Comparison of ENCODE assay signal across 8 cellular contexts in the genomic region with DNA sequence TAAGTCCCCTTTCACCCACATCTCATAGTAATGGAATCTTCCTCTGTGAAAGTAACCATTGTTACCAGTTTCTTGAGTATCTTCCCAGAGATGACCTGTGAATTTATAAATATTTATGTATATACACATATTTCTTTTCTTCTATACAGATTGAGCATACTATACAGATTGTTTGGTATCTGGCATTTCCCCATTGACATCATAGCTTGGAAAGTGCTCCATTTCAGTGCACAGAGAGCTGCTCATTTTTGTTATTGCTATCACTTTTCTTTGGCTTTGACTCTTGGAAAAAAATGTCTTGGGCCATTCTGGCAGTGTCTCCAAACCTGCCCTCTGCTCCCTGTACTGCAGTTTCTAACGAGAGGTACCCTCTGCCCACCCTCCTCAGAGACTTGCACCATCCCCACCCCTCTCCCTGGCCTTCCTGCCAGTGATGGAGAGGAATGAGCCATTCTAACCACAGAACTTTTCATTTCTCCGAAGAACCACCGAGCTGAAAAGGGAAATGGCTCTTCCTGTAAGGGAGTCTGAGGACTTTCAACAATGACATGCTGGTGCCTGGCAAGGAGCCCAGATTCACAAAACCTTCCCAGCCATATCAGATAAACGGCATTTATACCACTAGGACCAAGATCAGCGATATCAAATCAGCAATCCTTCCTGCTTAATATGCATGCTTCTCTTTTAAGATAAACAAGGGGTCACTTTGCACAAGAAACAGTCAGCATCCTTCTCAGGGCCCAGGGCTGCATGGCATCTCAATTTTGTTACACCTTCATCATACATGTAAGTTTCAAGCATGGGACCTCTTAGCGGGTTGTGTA. TPM values are rescaled to one million over a fixed set of nuclear protein-coding genes. Genes with fewer than 3 reads are reported as not detected.
DNase-seq lines count a peak whose midpoint lies in the region; ATAC-seq and TF ChIP-seq lines count a peak whose summit lies in the region.

No MANE protein-coding gene starts in this region.

- peak overlapping the region; percentile 58 for H3K4me3 Mint-ChIP-seq in activated T-helper 17 cell treated with anti-CD3 and anti-CD28 coated beads, Interleukin-2, amount 50 U/mL, for 72 hours
- no peak overlapping the region for H3K4me3 Mint-ChIP-seq in endodermal cell

- no peaks in the 10 kb centered on the region for H3K9me3 Mint-ChIP-seq in activated T-helper 17 cell treated with anti-CD3 and anti-CD28 coated beads, Interleukin-2, amount 50 U/mL, for 72 hours
- H3K9me3 Mint-ChIP-seq in endodermal cell: no peaks in the 10 kb centered on the region

- H3K36me3 ChIP-seq in endodermal cell (ENCODE audit: control insufficient read depth, insufficient read depth, low read length): no peaks in the 10 kb centered on the region
- H3K36me3 ChIP-seq in esophagus muscularis mucosa: no peaks in the 10 kb centered on the region

- no peak for TF ChIP-seq POLR2A in esophagus muscularis mucosa (IDR thresholded peaks at IDR 0.05; ENCODE audit: low read depth)

- H3K36me3 Mint-ChIP-seq in activated T-helper 17 cell treated with anti-CD3 and anti-CD28 coated beads, Interleukin-2, amount 50 U/mL, for 72 hours (ENCODE audit: low read depth): no peaks in the 10 kb centered on the region
- no peaks in the 10 kb centered on the region for H3K36me3 Mint-ChIP-seq in endodermal cell (ENCODE audit: low read depth)

- intact Hi-C loops in esophagus muscularis mucosa (cut with DNase I): no loop called here

- TF ChIP-seq EP300 in esophagus muscularis mucosa (IDR thresholded peaks at IDR 0.05): no peak

- H3K4me1 ChIP-seq in endodermal cell (ENCODE audit: control insufficient read depth, insufficient read depth, low read length): no peaks in the 10 kb centered on the region
- peaks cover 4 to 14% (median 9%) of the 10 kb centered on the region in 4 donors for H3K4me1 ChIP-seq in esophagus muscularis mucosa

- H3K4me1 Mint-ChIP-seq in activated T-helper 17 cell treated with anti-CD3 and anti-CD28 coated beads, Interleukin-2, amount 50 U/mL, for 72 hours: peaks cover 21% of the 10 kb centered on the region
- H3K4me1 Mint-ChIP-seq in endodermal cell: peaks cover 6% of the 10 kb centered on the region

- no peak overlapping the region for H3K4me3 ChIP-seq in AG10803 (ENCODE audit: low read length)
- no peak overlapping the region for H3K4me3 ChIP-seq in endodermal cell (ENCODE audit: low read length)
- no peak overlapping the region for H3K4me3 ChIP-seq in esophagus muscularis mucosa

- no peak overlapping the region for H3K27ac ChIP-seq in endodermal cell (ENCODE audit: low read depth, low read length)
- peak overlapping the region in 1 of 4 donors; percentile 24 for H3K27ac ChIP-seq in esophagus muscularis mucosa (replicated peaks in 1 of 4)

- DNase-seq in AG10803 (ENCODE audit: low read depth) (peak; percentile 23), NCI-H2171 (lab: John Stamatoyannopoulos, UW) (peak; percentile 5), kidney tubule cell (ENCODE audit: low spot score) (peak; percentile 91), endodermal cell (no peak), NCI-H187 treated with DMSO at 0.1 percent for 48 hours (lab: John Stamatoyannopoulos, UW) (no peak), esophagus muscularis mucosa (ENCODE audit: extremely low spot score) (no peak)

- H3K9ac ChIP-seq in endodermal cell (ENCODE audit: extremely low read depth, low read length, poor library complexity, severe bottlenecking): no peak overlapping the region

- 80 to 82% methylated on average over 5 to 6 of the region's 6 CpGs for WGBS in endodermal cell (ENCODE audit: insufficient coverage in 1 of 2, insufficient read length in 1 of 2), 2 experiments
- 28% methylated on average over 6 of the region's 6 CpGs for whole genome bisulfite sequencing in esophagus muscularis mucosa

- ATAC-seq in GM21360 (IDR thresholded peaks at IDR 0.05; ENCODE audit: unreplicated experiment): peak; percentile 70
- peak; percentile 77 for ATAC-seq in activated T-helper 17 cell treated with anti-CD3 and anti-CD28 coated beads, Interleukin-2, amount 50 U/mL, for 72 hours (replicated peaks)

- H3K27me3 ChIP-seq in endodermal cell (ENCODE audit: control insufficient read depth, insufficient read depth, low read length, poor library complexity, severe bottlenecking) (no peaks in the 10 kb centered on the region), esophagus muscularis mucosa (peaks cover 0 to 14% (median 0%) of the 10 kb centered on the region in 4 donors)

- H3K27me3 Mint-ChIP-seq in activated T-helper 17 cell treated with anti-CD3 and anti-CD28 coated beads, Interleukin-2, amount 50 U/mL, for 72 hours: no peaks in the 10 kb centered on the region
- H3K27me3 Mint-ChIP-seq in endodermal cell (ENCODE audit: insufficient read depth): no peaks in the 10 kb centered on the region

- H3K27ac Mint-ChIP-seq in activated T-helper 17 cell treated with anti-CD3 and anti-CD28 coated beads, Interleukin-2, amount 50 U/mL, for 72 hours: peak overlapping the region; percentile 49
- H3K27ac Mint-ChIP-seq in endodermal cell: no peak overlapping the region

- TF ChIP-seq CTCF in AG10803 (conservative IDR thresholded peaks at IDR 0.05; ENCODE audit: low read length) (no peak), endodermal cell (conservative IDR thresholded peaks at IDR 0.05) (no peak), esophagus muscularis mucosa (IDR thresholded peaks at IDR 0.05) (no peak)

- H3K9me3 ChIP-seq in endodermal cell (ENCODE audit: control insufficient read depth, low read length): no peaks in the 10 kb centered on the region
- no peaks in the 10 kb centered on the region for H3K9me3 ChIP-seq in esophagus muscularis mucosa

RNA-seq across cellular contexts. Expression of a gene that starts 19.7 kb away (rescaled TPM):
- total RNA-seq in activated T-helper 17 cell treated with anti-CD3 and anti-CD28 coated beads, Interleukin-2, amount 50 U/mL, for 72 hours: 100 to 1,000 TPM in 1 of 2 donors, 10 to 100 TPM in 1; 47.5 to 107 TPM
- total RNA-seq in endodermal cell (10 to 100 TPM; 29.8 to 38.8 TPM), esophagus muscularis mucosa (10 to 100 TPM; 60.5 to 80.6 (median 63.1) TPM)
- polyA plus RNA-seq in endodermal cell (2013, experiment 1 of 2): 23.2 TPM
- 25.8 TPM for polyA plus RNA-seq in endodermal cell (2013, experiment 2 of 2)

Comparison
In these comparisons a context has a peak if more than half of its experiments do, and no peak if none do; other contexts are left out.
1. DNase-seq: peak in AG10803 (single experiment), NCI-H2171 (single experiment) and kidney tubule cell (single experiment); none in endodermal cell (single experiment), NCI-H187 treated with DMSO at 0.1 percent for 48 hours (single experiment) and esophagus muscularis mucosa (single experiment).